Comparison of ENCODE assay signal across 12 cellular contexts in the genomic region with DNA sequence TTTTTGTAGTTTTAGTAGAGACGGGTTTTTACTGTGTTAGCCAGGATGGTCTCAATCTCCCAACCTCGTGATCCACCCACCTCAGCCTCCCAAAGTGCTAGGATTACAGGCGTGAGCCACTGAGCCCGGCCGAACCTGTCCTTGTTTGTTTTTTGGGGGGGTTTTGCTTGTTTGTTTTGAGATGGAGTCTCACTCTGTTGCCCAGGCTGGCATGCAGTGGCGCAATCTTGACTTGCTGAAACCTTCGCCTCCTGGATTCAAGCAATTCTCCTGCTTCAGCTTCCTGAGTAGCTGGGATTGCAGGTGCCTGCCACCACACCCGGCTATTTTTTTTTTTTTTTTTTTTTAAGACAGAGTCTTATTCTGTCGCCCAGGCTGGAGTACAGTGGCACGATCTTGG. TPM values are rescaled to one million over a fixed set of nuclear protein-coding genes. Genes with fewer than 3 reads are reported as not detected.
DNase-seq lines count a peak whose midpoint lies in the region; ATAC-seq, FAIRE-seq and TF ChIP-seq lines count a peak whose summit lies in the region.
"Not testable (repeated sequence)": the region's sequence is repeated elsewhere in the genome, so short reads cannot be mapped to it uniquely, and the experiment has no call there.
"Had no signal": no experiment of that assay in that cellular context is flagged by ENCODE, and none has a peak within 500 bp of the region (broad histone marks: within the 10 kb centered on the region; RNA-seq: fewer than 3 reads in every experiment).

No MANE protein-coding gene starts in this region.

- not testable (repeated sequence) for H3K9me3 ChIP-seq in PC-9 (ENCODE audit: insufficient read depth, low read depth); SK-N-SH

- not testable (repeated sequence) for H3K9me3 Mint-ChIP-seq in Calu3 (ENCODE audit: low read depth, unreplicated experiment); nephron progenitor cell; stimulated activated naive B cell treated with anti-CD40 and anti-IgM and Interleukin-4, amounts not matched to agents 10 μg/mL and 1 μg/mL and 100 μg/mL, for 72 hours
- peaks cover 23% of the 10 kb centered on the region for H3K9me3 Mint-ChIP-seq in glutamatergic neuron (ENCODE audit: unreplicated experiment)

- H3K4me3 Mint-ChIP-seq in Calu3 (ENCODE audit: low read depth, unreplicated experiment); nephron progenitor cell; stimulated activated naive B cell treated with anti-CD40 and anti-IgM and Interleukin-4, amounts not matched to agents 10 μg/mL and 1 μg/mL and 100 μg/mL, for 72 hours: not testable (repeated sequence)
- H3K4me3 Mint-ChIP-seq in glutamatergic neuron (ENCODE audit: unreplicated experiment), result peak overlapping the region; percentile 0

- FAIRE-seq in bronchial epithelial cell (lab: Jason Lieb, UNC), result not testable (repeated sequence)

- not testable (repeated sequence) for ATAC-seq in stimulated activated naive B cell treated with anti-CD40 and anti-IgM and Interleukin-4, amounts not matched to agents 10 μg/mL and 1 μg/mL and 100 μg/mL, for 72 hours (replicated peaks)

- not testable (repeated sequence) for BruUV-seq in Calu3 (replicated peaks; lab: Mats Ljungman, UMichigan)
- TSS peak; percentile 14 for BruUV-seq in PC-9 (replicated peaks; lab: Mats Ljungman, UMichigan)

- not testable (repeated sequence) for H3K27me3 ChIP-seq in PC-9 (ENCODE audit: insufficient read depth, low read depth); SK-N-SH (ENCODE audit: insufficient read depth); bronchial epithelial cell (ENCODE audit: control insufficient read depth, insufficient read depth, low read length)

- POLR2A ChIA-PET in PC-9 (lab: Charles Lee; ENCODE audit: unreplicated experiment), result interaction anchor here (0.5 to 0.7 kb wide), 4 partner anchors 15 to 1826 kb away, joined by 3 to 16 read pairs (median 4); a partner anchor contains a TSS
- POLR2A ChIA-PET in SK-N-SH (lab: Yijun Ruan, JAX), result not testable (repeated sequence)

- H3K27me3 Mint-ChIP-seq in Calu3 (ENCODE audit: unreplicated experiment) (peaks cover 18% of the 10 kb centered on the region), glutamatergic neuron (ENCODE audit: unreplicated experiment) (peaks cover 21% of the 10 kb centered on the region), nephron progenitor cell (ENCODE audit: low read depth, poor library complexity) (peaks cover 22% of the 10 kb centered on the region)
- peaks cover 15 to 19% of the 10 kb centered on the region in 2 donors for H3K27me3 Mint-ChIP-seq in stimulated activated naive B cell treated with anti-CD40 and anti-IgM and Interleukin-4, amounts not matched to agents 10 μg/mL and 1 μg/mL and 100 μg/mL, for 72 hours

- not testable (repeated sequence) for H4K20me1 ChIP-seq in PC-9 (ENCODE audit: insufficient read depth); SK-N-SH (ENCODE audit: insufficient read depth)

- not testable (repeated sequence) for TF ChIP-seq RAD21 in SK-N-SH (IDR thresholded peaks at IDR 0.05; ENCODE audit: low read length)

- H3K36me3 ChIP-seq in PC-9 (ENCODE audit: low read depth); SK-N-SH (replicated peaks in 1 of 2; ENCODE audit: control insufficient read depth in 1 of 2, insufficient read depth in 2 of 2, low read length in 1 of 2); bronchial epithelial cell (ENCODE audit: control insufficient read depth, insufficient read depth, low read length): not testable (repeated sequence)

- H3K4me2 ChIP-seq in PC-9, result peak overlapping the region; percentile 68
- H3K4me2 ChIP-seq in SK-N-SH, result peak overlapping the region; percentile 60; the same call in 1 of the 2 replicates

- H3K4me1 ChIP-seq in PC-9 (replicated peaks; ENCODE audit: insufficient read depth) (peaks cover 45% of the 10 kb centered on the region), SK-N-SH (ENCODE audit: control insufficient read depth in 1 of 2, insufficient read depth in 2 of 2, low read depth in 1 of 2, low read length in 1 of 2) (peaks cover 7 to 30% of the 10 kb centered on the region in 2 experiments; a peak in 3 of 4 replicates)

- intact Hi-C loops in Calu3 (cut with micrococcal nuclease; ENCODE audit: unreplicated experiment), result loop anchor here (5.0 to 10.0 kb wide), 2 partner anchors 96 to 152 kb away; no protein-coding TSS in a partner anchor
- intact Hi-C loops in PC-9 (cut with micrococcal nuclease; ENCODE audit: unreplicated experiment), result loop anchor here (5.0 to 10.0 kb wide), 2 partner anchors 94 to 478 kb away; a partner anchor contains a TSS

- H2AFZ ChIP-seq in PC-9; SK-N-SH (ENCODE audit: low read depth): not testable (repeated sequence)

- peaks cover 75% of the 10 kb centered on the region for H3F3A ChIP-seq in PC-9 (ENCODE audit: insufficient read depth, low read depth)
- peaks cover 33% of the 10 kb centered on the region for H3F3A ChIP-seq in SK-N-SH (replicated peaks; ENCODE audit: insufficient read depth)

- H3K4me3 ChIP-seq in PC-9; SK-N-SH (ENCODE audit: low read depth in 2 of 2, low read length in 1 of 2); bronchial epithelial cell (ENCODE audit: low read depth, low read length): not testable (repeated sequence)

- H3K27ac Mint-ChIP-seq in Calu3 (ENCODE audit: unreplicated experiment) (peak overlapping the region; percentile 23), glutamatergic neuron (ENCODE audit: unreplicated experiment) (peak overlapping the region; percentile 2), nephron progenitor cell (peak overlapping the region; percentile 78)
- peak overlapping the region; percentile 31 for H3K27ac Mint-ChIP-seq in stimulated activated naive B cell treated with anti-CD40 and anti-IgM and Interleukin-4, amounts not matched to agents 10 μg/mL and 1 μg/mL and 100 μg/mL, for 72 hours

- peaks cover 66% of the 10 kb centered on the region for H3K36me3 Mint-ChIP-seq in Calu3 (ENCODE audit: insufficient read depth, unreplicated experiment)
- H3K36me3 Mint-ChIP-seq in glutamatergic neuron (ENCODE audit: unreplicated experiment); stimulated activated naive B cell treated with anti-CD40 and anti-IgM and Interleukin-4, amounts not matched to agents 10 μg/mL and 1 μg/mL and 100 μg/mL, for 72 hours: not testable (repeated sequence)
- peaks cover 26% of the 10 kb centered on the region for H3K36me3 Mint-ChIP-seq in nephron progenitor cell (ENCODE audit: low read depth)

- H3K79me2 ChIP-seq in PC-9 (ENCODE audit: low read depth); SK-N-SH (ENCODE audit: insufficient read depth): not testable (repeated sequence)

- not testable (repeated sequence) for H3K9ac ChIP-seq in SK-N-SH

- H3K27ac ChIP-seq in 22Rv1 (0 out of 2 replicates have a peak overlapping the region, but pooled peaks have one; percentile 17), PC-9 (peak overlapping the region; percentile 88)
- not testable (repeated sequence) for H3K27ac ChIP-seq in SK-N-SH (ENCODE audit: low read depth in 2 of 2, low read length in 1 of 2)

- not testable (repeated sequence) for H3K9me2 ChIP-seq in PC-9 (ENCODE audit: insufficient read depth); SK-N-SH

- DNase-seq in Calu3; SK-N-SH; glutamatergic neuron; nephron progenitor cell; stimulated activated naive B cell treated with anti-CD40 and anti-IgM and Interleukin-4, amounts not matched to agents 10 μg/mL and 1 μg/mL and 100 μg/mL, for 72 hours: not testable (repeated sequence)
- DNase-seq in PC-9 (peak; percentile 40 to 90), bronchial epithelial cell (ENCODE audit: low read depth) (peak; percentile 64)

- TF ChIP-seq CTCF in 22Rv1 (IDR thresholded peaks at IDR 0.05); Calu3 (IDR thresholded peaks at IDR 0.05; ENCODE audit: unreplicated experiment); SK-N-SH (IDR thresholded peaks at IDR 0.05); bronchial epithelial cell (IDR thresholded peaks at IDR 0.05; ENCODE audit: insufficient read depth, low read length, severe bottlenecking); glutamatergic neuron (IDR thresholded peaks at IDR 0.05; ENCODE audit: partially characterized antibody, unreplicated experiment); nephron progenitor cell (IDR thresholded peaks at IDR 0.05): not testable (repeated sequence)
- TF ChIP-seq CTCF in PC-9 (conservative IDR thresholded peaks at IDR 0.05), result 0 out of 2 replicates have a peak, but pooled peaks have one; percentile 15

- WGBS in SK-N-SH (ENCODE audit: low lambda C conversion rate), result 80% methylated on average over 10 of the region's 10 CpGs

- TF ChIP-seq EP300 in SK-N-SH (IDR thresholded peaks at IDR 0.05; ENCODE audit: borderline replicate concordance in 1 of 2, low read depth in 1 of 2, low read length in 1 of 2), result not testable (repeated sequence)

- H3K4me1 Mint-ChIP-seq in Calu3 (ENCODE audit: low read depth, unreplicated experiment) (peaks cover 51% of the 10 kb centered on the region), glutamatergic neuron (ENCODE audit: low read depth, unreplicated experiment) (peaks cover 25% of the 10 kb centered on the region), nephron progenitor cell (peaks cover 60% of the 10 kb centered on the region)
- peaks cover 10 to 20% of the 10 kb centered on the region in 2 donors for H3K4me1 Mint-ChIP-seq in stimulated activated naive B cell treated with anti-CD40 and anti-IgM and Interleukin-4, amounts not matched to agents 10 μg/mL and 1 μg/mL and 100 μg/mL, for 72 hours

- CTCF ChIA-PET in Calu3 (lab: Charles Lee), result interaction anchor here (0.7 to 5.3 kb wide), 6 partner anchors 10 to 98 kb away, joined by 3 to 45 read pairs (median 5); a partner anchor contains a TSS
- CTCF ChIA-PET in PC-9 (lab: Charles Lee), result not testable (repeated sequence)
- CTCF ChIA-PET in SK-N-SH (lab: Yijun Ruan, JAX), result interaction anchor here (0.6 to 15.9 kb wide), 2 partner anchors 9 to 100 kb away, joined by 3 to 230 read pairs; no protein-coding TSS in a partner anchor

RNA-seq across cellular contexts. Expression of a gene that starts 17.5 kb away (rescaled TPM):
- total RNA-seq in Calu3 (2022) (98.1 and 109 TPM in 2 replicates), PC-9 (2021) (74.4 and 93.0 TPM in 2 replicates), bronchial epithelial cell (24.2 and 36.6 TPM in 2 replicates), glutamatergic neuron (ENCODE audit: unreplicated experiment) (233 TPM)
- 69.5 and 77.6 TPM in 2 replicates for polyA plus RNA-seq in SK-N-SH (2012; rRNA removed)
- 42.6 and 43.6 TPM in 2 replicates for polyA plus RNA-seq in SK-N-SH (2012; cell fraction: cytosol; rRNA removed)
- polyA plus RNA-seq in SK-N-SH (2012; cell fraction: nucleus; rRNA removed), result 308 and 364 TPM in 2 replicates

RNA-seq across cellular contexts. Expression of a gene that starts 24.9 kb away (rescaled TPM):
- 1.0 and 2.4 TPM in 2 replicates for total RNA-seq in Calu3 (2022)
- 13.9 and 19.6 TPM in 2 replicates for total RNA-seq in PC-9 (2021)
- 2.0 and 3.2 TPM in 2 replicates for polyA plus RNA-seq in SK-N-SH (2012; rRNA removed)
- polyA plus RNA-seq in SK-N-SH (2012; cell fraction: cytosol; rRNA removed), result 1.0 and 2.3 TPM in 2 replicates
- polyA plus RNA-seq in SK-N-SH (2012; cell fraction: nucleus; rRNA removed), result 10.9 and 13.2 TPM in 2 replicates
- 1.3 and 1.8 TPM in 2 replicates for total RNA-seq in bronchial epithelial cell
- 36.3 TPM for total RNA-seq in glutamatergic neuron (ENCODE audit: unreplicated experiment)
- total RNA-seq: H4 had no signal
- polyA plus RNA-seq: CD4-positive, CD25-positive, alpha-beta regulatory T cell; CD8-positive, alpha-beta memory T cell; GM23248 had no signal

RNA-seq across cellular contexts. Expression of a gene that starts 31.3 kb away (rescaled TPM):
- 9.6 and 9.9 TPM in 2 replicates for total RNA-seq in Calu3 (2022)
- total RNA-seq in PC-9 (2021), result 5.4 and 8.3 TPM in 2 replicates
- 1.1 and 1.2 TPM in 2 replicates for polyA plus RNA-seq in SK-N-SH (2012; rRNA removed)
- 0.54 and 0.93 TPM in 2 replicates for polyA plus RNA-seq in SK-N-SH (2012; cell fraction: cytosol; rRNA removed)
- polyA plus RNA-seq in SK-N-SH (2012; cell fraction: nucleus; rRNA removed), result 6.1 and 7.2 TPM in 2 replicates
- 1.0 and 1.1 TPM in 2 replicates for total RNA-seq in bronchial epithelial cell
- total RNA-seq in glutamatergic neuron (ENCODE audit: unreplicated experiment), result 1.0 TPM

RNA-seq across cellular contexts. Expression of a gene that starts 40.9 kb away (rescaled TPM):
- total RNA-seq in Calu3 (2022), result 75.0 and 76.7 TPM in 2 replicates
- 35.5 and 44.2 TPM in 2 replicates for total RNA-seq in PC-9 (2021)
- polyA plus RNA-seq in SK-N-SH (2012; rRNA removed), result 34.1 and 36.6 TPM in 2 replicates
- polyA plus RNA-seq in SK-N-SH (2012; cell fraction: cytosol; rRNA removed), result 23.8 and 30.6 TPM in 2 replicates
- polyA plus RNA-seq in SK-N-SH (2012; cell fraction: nucleus; rRNA removed), result 29.1 and 29.6 TPM in 2 replicates
- total RNA-seq in bronchial epithelial cell, result 23.4 and 31.9 TPM in 2 replicates
- total RNA-seq in glutamatergic neuron (ENCODE audit: unreplicated experiment), result 25.0 TPM

Comparison
In these comparisons a context has a peak if more than half of its experiments do, and no peak if none do; other contexts are left out.
1. H3K27ac Mint-ChIP-seq: peak in every context shown above with its lines; median percentile 78 in nephron progenitor cell; 31 in stimulated activated naive B cell treated with anti-CD40 and anti-IgM and Interleukin-4, amounts not matched to agents 10 μg/mL and 1 μg/mL and 100 μg/mL, for 72 hours; 23 in Calu3; 2 in glutamatergic neuron.